23 cellular contexts compared by ENCODE assay signal in genomic region chr13:110574161-110574560, GRCh38. TPM values are rescaled to one million over a fixed set of nuclear protein-coding genes. Genes with fewer than 3 reads are reported as not detected.
A peak's percentile ranks its signal among the peaks of the same experiment; 100 is the strongest.
DNase-seq lines count a peak whose midpoint lies in the region; ATAC-seq and TF ChIP-seq lines count a peak whose summit lies in the region.
"Had no signal": no experiment of that assay in that cellular context is flagged by ENCODE, and none has a peak within 500 bp of the region (broad histone marks: within the 10 kb centered on the region; RNA-seq: fewer than 3 reads in every experiment).

No MANE protein-coding gene starts in this region.

- no peaks in the 10 kb centered on the region for H3K36me3 Mint-ChIP-seq in endodermal cell (ENCODE audit: low read depth)
- H3K36me3 Mint-ChIP-seq: CD4-positive, CD25-positive, alpha-beta regulatory T cell had no signal

- H3K9me3 ChIP-seq in cardiac muscle cell (ENCODE audit: low read depth) (no peaks in the 10 kb centered on the region), HEK293 (ENCODE audit: control insufficient read depth, insufficient read depth, low read depth, low read length) (no peaks in the 10 kb centered on the region), endodermal cell (ENCODE audit: control insufficient read depth, low read length) (no peaks in the 10 kb centered on the region), testis (no peaks in the 10 kb centered on the region)
- H3K9me3 ChIP-seq: BLaER1 had no signal

- DNase-seq in cardiac muscle cell (ENCODE audit: low read depth in 1 of 2, low spot score in 1 of 2) (peak; percentile 11 to 28), Right ventricle myocardium superior (no peak), endodermal cell (peak; percentile 59), testis (peak; percentile 57), NCI-H2171 treated with DMSO at 0.1 percent for 48 hours (lab: John Stamatoyannopoulos, UW) (no peak), NOMO-1 treated with dmso at 0.1 percent for 144 hours (lab: John Stamatoyannopoulos, UW; ENCODE audit: unreplicated experiment) (no peak)
- DNase-seq: CD4-positive, CD25-positive, alpha-beta regulatory T cell; GOT3; Karpas-422; NCI-H1105; NCI-H1436 treated with DMSO at 0.1 percent for 48 hours; NCI-H187 treated with DMSO at 0.1 percent for 48 hours; NCI-H446; NCI-H524 treated with DMSO at 0.1 percent for 48 hours; NCI-H82; NK-92 treated with Interleukin-12 subunit alpha and Interleukin-12 subunit beta, amount 100 ng/mL, for 24 hours; PC-9; RPMI8226; SHP77 treated with DMSO at 0.1 percent for 48 hours had no signal

- no peaks in the 10 kb centered on the region for H3K27me3 Mint-ChIP-seq in endodermal cell (ENCODE audit: insufficient read depth)

- TF ChIP-seq CTCF in cardiac muscle cell (IDR thresholded peaks at IDR 0.05; ENCODE audit: low read depth, low read length), result no peak
- TF ChIP-seq CTCF in HEK293 (tag by site-specific recombination; IDR thresholded peaks at IDR 0.05), result no peak
- TF ChIP-seq CTCF in endodermal cell (conservative IDR thresholded peaks at IDR 0.05), result no peak
- no peak for TF ChIP-seq CTCF in testis (IDR thresholded peaks at IDR 0.05)

- H3K27ac Mint-ChIP-seq in endodermal cell, result no peak overlapping the region
- H3K27ac Mint-ChIP-seq: CD4-positive, CD25-positive, alpha-beta regulatory T cell had no signal

- TF ChIP-seq POLR2A in testis (IDR thresholded peaks at IDR 0.05), result no peak

- no peak overlapping the region for H3K4me3 Mint-ChIP-seq in endodermal cell
- H3K4me3 Mint-ChIP-seq: CD4-positive, CD25-positive, alpha-beta regulatory T cell had no signal

- intact Hi-C loops in Right ventricle myocardium superior (cut with DNase I) (loop anchor here (5.0 kb wide), 1 partner anchor 117 kb away; no protein-coding TSS in a partner anchor), testis (cut with DNase I; ENCODE audit: low total_unique reads) (no loop called here)

- H3K4me3 ChIP-seq in cardiac muscle cell, result no peak overlapping the region
- no peak overlapping the region for H3K4me3 ChIP-seq in HEK293 (ENCODE audit: low read depth, low read length)
- no peak overlapping the region for H3K4me3 ChIP-seq in endodermal cell (ENCODE audit: low read length)
- H3K4me3 ChIP-seq in testis, result no peak overlapping the region
- H3K4me3 ChIP-seq: BLaER1, PC-9 had no signal

- H3K9me3 Mint-ChIP-seq in endodermal cell, result no peaks in the 10 kb centered on the region

- H3K4me1 ChIP-seq in cardiac muscle cell (ENCODE audit: low read depth) (no peaks in the 10 kb centered on the region), HEK293 (ENCODE audit: control insufficient read depth, insufficient read depth, low read length) (no peaks in the 10 kb centered on the region), endodermal cell (ENCODE audit: control insufficient read depth, insufficient read depth, low read length) (peaks cover 14% of the 10 kb centered on the region), testis (no peaks in the 10 kb centered on the region)

- no peaks in the 10 kb centered on the region for H3K27me3 ChIP-seq in cardiac muscle cell
- no peaks in the 10 kb centered on the region for H3K27me3 ChIP-seq in endodermal cell (ENCODE audit: control insufficient read depth, insufficient read depth, low read length, poor library complexity, severe bottlenecking)
- no peaks in the 10 kb centered on the region for H3K27me3 ChIP-seq in testis

- H3K36me3 ChIP-seq in cardiac muscle cell (no peaks in the 10 kb centered on the region), HEK293 (ENCODE audit: control insufficient read depth in 2 of 2, insufficient read depth in 1 of 2, low read length in 2 of 2) (no peaks in the 10 kb centered on the region), endodermal cell (ENCODE audit: control insufficient read depth, insufficient read depth, low read length) (no peaks in the 10 kb centered on the region), testis (ENCODE audit: low read depth, missing control alignments) (no peaks in the 10 kb centered on the region)
- H3K36me3 ChIP-seq: BLaER1 had no signal

- H3K4me1 Mint-ChIP-seq in endodermal cell, result peaks cover 23% of the 10 kb centered on the region

- POLR2A ChIA-PET in HEK293 (lab: Yijun Ruan, JAX), result no interaction called here

- 81 to 90% methylated on average over 5 to 9 of the region's 9 CpGs for WGBS in endodermal cell (ENCODE audit: insufficient coverage in 1 of 2, insufficient read length in 1 of 2), 2 experiments
- WGBS in testis, 2 donors, result 63 to 69% methylated on average over 9 of the region's 9 CpGs

- CTCF ChIA-PET in HEK293 (lab: Yijun Ruan, JAX), result no interaction called here

- H3K27ac ChIP-seq in cardiac muscle cell (no peak overlapping the region), HEK293 (ENCODE audit: extremely low read depth, low read depth, low read length) (no peak overlapping the region), endodermal cell (ENCODE audit: low read depth, low read length) (no peak overlapping the region), testis (no peak overlapping the region)
- H3K27ac ChIP-seq: BLaER1, PC-9 had no signal

- H3K9ac ChIP-seq in endodermal cell (ENCODE audit: extremely low read depth, low read length, poor library complexity, severe bottlenecking), result no peak overlapping the region
- H3K9ac ChIP-seq: BLaER1 had no signal

- ATAC-seq in Right ventricle myocardium superior (ENCODE audit: poor library complexity), result no peak
- no peak for ATAC-seq in GM19395 (IDR thresholded peaks at IDR 0.05; ENCODE audit: unreplicated experiment)
- ATAC-seq: HCT116 had no signal

TF ChIP-seq in HEK293, 187 proteins besides CTCF, POLR2A, EP300 and RAD21:
- TF ChIP-seq YY1 (tag by site-specific recombination; IDR thresholded peaks at IDR 0.05), result no peak
- no peak for TF ChIP-seq ZNF280D (tag by site-specific recombination; IDR thresholded peaks at IDR 0.05)
- TF ChIP-seq REST (tag by site-specific recombination; IDR thresholded peaks at IDR 0.05), result peak; percentile 49; the same call in 1 of the 2 replicates

RNA-seq across cellular contexts. Expression of gene RAB20, which starts 12.6 kb away (rescaled TPM):
- total RNA-seq in cardiac muscle cell (22.4 and 30.8 TPM in 2 replicates), Right ventricle myocardium superior (10.0 TPM), endodermal cell (10 to 100 TPM; 12.6 to 14.2 TPM), testis (10 to 100 TPM; 27.2 to 41.1 TPM)
- polyA plus RNA-seq in cardiac muscle cell (14.0 and 20.0 TPM in 2 replicates), testis (ENCODE audit: insufficient read depth, low read depth, low replicate concordance) (22.0 TPM)
- 5.4 TPM for polyA plus RNA-seq in endodermal cell (2013, experiment 1 of 2)
- 6.1 TPM for polyA plus RNA-seq in endodermal cell (2013, experiment 2 of 2)
- total RNA-seq: CD4-positive, CD25-positive, alpha-beta regulatory T cell had no signal

RNA-seq across cellular contexts. Expression of gene NAXD, which starts 41.2 kb away (rescaled TPM):
- 32.8 and 36.8 TPM in 2 replicates for total RNA-seq in cardiac muscle cell
- polyA plus RNA-seq in cardiac muscle cell, result 40.7 and 48.9 TPM in 2 replicates
- total RNA-seq in Right ventricle myocardium superior, result 27.6 TPM
- 10 to 100 TPM; 31.3 to 33.4 TPM for total RNA-seq in endodermal cell
- 23.2 TPM for polyA plus RNA-seq in endodermal cell (2013, experiment 1 of 2)
- polyA plus RNA-seq in endodermal cell (2013, experiment 2 of 2), result 22.0 TPM
- total RNA-seq in testis, result 10 to 100 TPM; 66.4 to 75.3 TPM
- polyA plus RNA-seq in testis (ENCODE audit: insufficient read depth, low read depth, low replicate concordance), result 63.2 TPM

Comparison
In these comparisons a context has a peak if more than half of its experiments do, and no peak if none do; other contexts are left out.
1. DNase-seq: peak in cardiac muscle cell (2 of 2), endodermal cell (single experiment) and testis (single experiment); none in Right ventricle myocardium superior (single experiment), NCI-H2171 treated with DMSO at 0.1 percent for 48 hours (single experiment) and NOMO-1 treated with dmso at 0.1 percent for 144 hours (single experiment).